Comparison of ENCODE assay signal across 8 cellular contexts in the genomic region with DNA sequence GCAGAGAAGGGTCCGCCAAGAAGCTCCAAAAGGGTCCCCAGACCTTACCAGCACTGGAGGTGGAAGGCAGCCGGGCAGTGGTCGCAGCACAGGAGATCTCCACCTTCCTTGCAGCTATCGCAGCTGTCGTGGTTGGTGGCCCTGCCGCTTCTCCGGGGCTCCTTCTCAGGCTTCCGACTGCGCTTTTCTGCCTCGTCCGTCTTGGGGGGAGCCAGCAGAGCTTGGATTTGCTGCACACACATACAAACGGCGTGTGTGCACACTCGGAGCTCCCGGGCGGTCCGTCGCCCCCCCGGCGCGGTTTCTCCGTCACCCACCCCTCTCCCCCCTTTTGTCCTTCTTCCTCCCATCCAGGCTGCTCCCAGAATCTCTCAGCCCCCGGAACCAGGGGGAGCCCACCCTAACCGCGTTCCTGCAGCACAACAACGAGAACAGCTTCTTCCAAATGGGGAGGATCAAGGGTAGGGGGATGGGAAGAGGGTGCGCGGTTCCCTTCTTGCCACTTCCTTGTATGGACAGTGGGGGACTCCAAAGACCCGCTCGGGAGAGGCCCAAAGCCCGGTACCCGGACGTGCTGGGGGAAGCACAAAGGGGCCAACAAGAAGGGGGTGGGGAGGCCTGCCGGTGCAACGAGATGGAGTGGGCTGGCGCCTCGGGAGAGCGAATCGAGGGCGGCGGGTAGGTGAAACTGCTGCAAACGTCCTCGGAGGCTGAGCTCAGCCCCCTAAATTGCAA. TPM values are rescaled to one million over a fixed set of nuclear protein-coding genes. Genes with fewer than 3 reads are reported as not detected.
A peak's percentile ranks its signal among the peaks of the same experiment; 100 is the strongest.
DNase-seq lines count a peak whose midpoint lies in the region; ATAC-seq and TF ChIP-seq lines count a peak whose summit lies in the region.

No MANE protein-coding gene starts in this region.

- H3K9ac ChIP-seq in iPS-18a (ENCODE audit: low read length) (peak overlapping the region; percentile 83), skeletal muscle tissue (ENCODE audit: low read depth in 1 of 3, low read length in 3 of 3) (peak overlapping the region; percentile 81 to 91 (median 87))

- H3K4me3 Mint-ChIP-seq in T-helper 1 cell treated with Interleukin-12 subunit alpha and Interleukin-12 subunit beta and Interleukin-4 antibody, amounts not matched to agents 30 μg/mL and 1 μg/mL, for 36 hours: peak overlapping the region; percentile 95

- H3K27me3 ChIP-seq in iPS-18a (ENCODE audit: control insufficient read depth, insufficient read depth, low read length) (no peaks in the 10 kb centered on the region), skeletal muscle tissue (ENCODE audit: control insufficient read depth in 3 of 3, insufficient read depth in 3 of 3, low read length in 3 of 3) (no peaks in the 10 kb centered on the region)

- in situ Hi-C loops in astrocyte of the spinal cord (cut with HindIII; ENCODE audit: low sequenced_read_pairs): no loop called here

- no peaks in the 10 kb centered on the region for H3K9me3 Mint-ChIP-seq in T-helper 1 cell treated with Interleukin-12 subunit alpha and Interleukin-12 subunit beta and Interleukin-4 antibody, amounts not matched to agents 30 μg/mL and 1 μg/mL, for 36 hours

- ATAC-seq in GM21717 (IDR thresholded peaks at IDR 0.05; ENCODE audit: unreplicated experiment): no peak
- no peak for ATAC-seq in HG02884 (IDR thresholded peaks at IDR 0.05; ENCODE audit: unreplicated experiment)

- H3K27ac ChIP-seq in iPS-18a (ENCODE audit: low read length) (peak overlapping the region; percentile 63), skeletal muscle tissue (ENCODE audit: low read depth, low read length) (peak overlapping the region; percentile 81)

- no peak for TF ChIP-seq CTCF in astrocyte of the spinal cord (IDR thresholded peaks at IDR 0.05; ENCODE audit: low read depth, low read length)

- H3K27ac Mint-ChIP-seq in T-helper 1 cell treated with Interleukin-12 subunit alpha and Interleukin-12 subunit beta and Interleukin-4 antibody, amounts not matched to agents 30 μg/mL and 1 μg/mL, for 36 hours: peak overlapping the region; percentile 96

- DNase-seq in CD1c-positive myeloid dendritic cell (ENCODE audit: extremely low spot score) (peak; percentile 47), HuH-7 (ENCODE audit: low spot score) (peak; percentile 48), astrocyte of the spinal cord (ENCODE audit: low read depth, low spot score) (peak; percentile 62)

- H3K4me1 Mint-ChIP-seq in T-helper 1 cell treated with Interleukin-12 subunit alpha and Interleukin-12 subunit beta and Interleukin-4 antibody, amounts not matched to agents 30 μg/mL and 1 μg/mL, for 36 hours (ENCODE audit: low read depth): peaks cover 26% of the 10 kb centered on the region

- H3K36me3 ChIP-seq in iPS-18a (ENCODE audit: control insufficient read depth, low read depth, low read length) (peaks cover 5% of the 10 kb centered on the region), skeletal muscle tissue (ENCODE audit: control insufficient read depth in 3 of 3, insufficient read depth in 3 of 3, low read length in 3 of 3) (no peaks in the 10 kb centered on the region)

- H3K4me1 ChIP-seq in iPS-18a (ENCODE audit: control insufficient read depth, low read depth, low read length) (peaks cover 16% of the 10 kb centered on the region), skeletal muscle tissue (ENCODE audit: control insufficient read depth in 3 of 3, insufficient read depth in 3 of 3, low read length in 3 of 3) (peaks cover 42 to 43% (median 42%) of the 10 kb centered on the region in 3 donors)

- peak overlapping the region; percentile 88 for H3K4me3 ChIP-seq in astrocyte of the spinal cord (ENCODE audit: low read depth, low read length)
- peak overlapping the region; percentile 73 for H3K4me3 ChIP-seq in iPS-18a (ENCODE audit: low read length)
- H3K4me3 ChIP-seq in skeletal muscle tissue (ENCODE audit: low read length in 3 of 3): peak overlapping the region; percentile 81 to 93 (median 93)

- peaks cover 32% of the 10 kb centered on the region for H3K36me3 Mint-ChIP-seq in T-helper 1 cell treated with Interleukin-12 subunit alpha and Interleukin-12 subunit beta and Interleukin-4 antibody, amounts not matched to agents 30 μg/mL and 1 μg/mL, for 36 hours (ENCODE audit: low read depth)

- H3K27me3 Mint-ChIP-seq in T-helper 1 cell treated with Interleukin-12 subunit alpha and Interleukin-12 subunit beta and Interleukin-4 antibody, amounts not matched to agents 30 μg/mL and 1 μg/mL, for 36 hours (ENCODE audit: low read depth): no peaks in the 10 kb centered on the region

- H3K9me3 ChIP-seq in iPS-18a (ENCODE audit: control insufficient read depth, low read depth, low read length): no peaks in the 10 kb centered on the region
- H3K9me3 ChIP-seq in skeletal muscle tissue (ENCODE audit: control insufficient read depth in 3 of 3, low read length in 3 of 3): no peaks in the 10 kb centered on the region

RNA-seq across cellular contexts. Expression of a gene that starts 1.1 kb away (rescaled TPM):
- total RNA-seq in skeletal muscle tissue: 8.9 TPM

RNA-seq across cellular contexts. Expression of a gene that starts 47.3 kb away (rescaled TPM):
- total RNA-seq in skeletal muscle tissue: 5.7 TPM

RNA-seq across cellular contexts. Expression of a gene that starts 52.7 kb away (rescaled TPM):
- 25.6 TPM for total RNA-seq in skeletal muscle tissue

RNA-seq across cellular contexts. Expression of a gene that starts 55.6 kb away (rescaled TPM):
- not detected for total RNA-seq in skeletal muscle tissue
